In the genomic region with DNA sequence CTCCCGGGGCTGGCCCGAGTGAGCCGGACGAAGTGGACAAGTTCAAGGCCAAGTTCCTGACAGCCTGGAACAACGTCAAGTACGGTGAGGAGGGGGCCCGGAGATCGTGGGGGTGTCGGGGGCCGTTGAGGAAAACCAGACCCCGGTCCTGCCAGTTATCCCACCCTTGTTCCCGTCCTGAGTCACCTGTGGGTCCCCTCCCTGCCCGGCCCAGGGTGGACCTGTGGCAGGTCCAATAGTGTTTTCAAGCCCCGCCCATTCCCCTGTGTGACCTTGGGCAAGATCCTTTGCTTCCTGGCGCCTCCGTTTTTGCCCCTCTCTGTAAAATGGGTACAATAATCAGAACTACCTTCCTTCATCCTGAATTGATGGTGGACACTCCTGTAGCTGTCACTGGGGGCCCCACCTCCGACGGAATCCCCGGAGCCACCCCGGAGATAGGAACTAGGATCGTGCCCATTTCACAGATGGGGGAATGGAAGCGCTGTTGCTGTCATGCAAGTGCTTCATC, we compare ENCODE assay signal across 8 cellular contexts. TPM values are rescaled to one million over a fixed set of nuclear protein-coding genes. Genes with fewer than 3 reads are reported as not detected.
DNase-seq lines count a peak whose midpoint lies in the region; ATAC-seq and TF ChIP-seq lines count a peak whose summit lies in the region.

No MANE protein-coding gene starts in this region.

- no peaks in the 10 kb centered on the region for H3K9me3 Mint-ChIP-seq in endodermal cell
- H3K9me3 Mint-ChIP-seq in naive thymus-derived CD8-positive, alpha-beta T cell, result no peaks in the 10 kb centered on the region

- H3K27ac Mint-ChIP-seq in endodermal cell, result peak overlapping the region; percentile 83
- H3K27ac Mint-ChIP-seq in naive thymus-derived CD8-positive, alpha-beta T cell, result peak overlapping the region; percentile 82 to 95 (median 91)

- peak overlapping the region; percentile 81 for H3K4me3 Mint-ChIP-seq in endodermal cell
- H3K4me3 Mint-ChIP-seq in naive thymus-derived CD8-positive, alpha-beta T cell, result peak overlapping the region; percentile 79 to 92 (median 88)

- no peak for TF ChIP-seq CTCF in endodermal cell (conservative IDR thresholded peaks at IDR 0.05)

- no peaks in the 10 kb centered on the region for H3K4me1 Mint-ChIP-seq in endodermal cell
- H3K4me1 Mint-ChIP-seq in naive thymus-derived CD8-positive, alpha-beta T cell, result peaks cover 9 to 29% (median 14%) of the 10 kb centered on the region in 4 donors

- peaks cover 2% of the 10 kb centered on the region for H3K27me3 Mint-ChIP-seq in endodermal cell (ENCODE audit: insufficient read depth)
- H3K27me3 Mint-ChIP-seq in naive thymus-derived CD8-positive, alpha-beta T cell, result peaks cover 0 to 5% (median 3%) of the 10 kb centered on the region in 5 donors

- H3K9me3 ChIP-seq in endodermal cell (ENCODE audit: control insufficient read depth, low read length), result no peaks in the 10 kb centered on the region

- in situ Hi-C loops in SK-MEL-5 (cut with HindIII; ENCODE audit: low pct_unique_long_range_greater_than_20kb, low sequenced_read_pairs), result no loop called here

- H3K36me3 Mint-ChIP-seq in endodermal cell (ENCODE audit: low read depth), result peaks cover 19% of the 10 kb centered on the region
- H3K36me3 Mint-ChIP-seq in naive thymus-derived CD8-positive, alpha-beta T cell, result peaks cover 0 to 16% (median 5%) of the 10 kb centered on the region in 3 donors

- H3K9ac ChIP-seq in endodermal cell (ENCODE audit: extremely low read depth, low read length, poor library complexity, severe bottlenecking), result peak overlapping the region; percentile 76

- H3K4me3 ChIP-seq in endodermal cell (ENCODE audit: low read length), result peak overlapping the region; percentile 85

- H3K27me3 ChIP-seq in endodermal cell (ENCODE audit: control insufficient read depth, insufficient read depth, low read length, poor library complexity, severe bottlenecking), result no peaks in the 10 kb centered on the region

- H3K36me3 ChIP-seq in endodermal cell (ENCODE audit: control insufficient read depth, insufficient read depth, low read length), result peaks cover 15% of the 10 kb centered on the region

- POLR2A ChIA-PET in naive thymus-derived CD8-positive, alpha-beta T cell (lab: Charles Lee), result interaction anchor here (0.6 to 3.8 kb wide), 2 partner anchors 10 to 412 kb away, joined by 4 to 31 read pairs; no protein-coding TSS in a partner anchor

- DNase-seq in AG08396 (ENCODE audit: low spot score) (peak; percentile 55), SK-MEL-5 (ENCODE audit: low read depth, low spot score) (peak; percentile 17), endodermal cell (peak; percentile 63), CD1c-positive myeloid dendritic cell (ENCODE audit: extremely low spot score) (no peak)
- peak in 1 of 10 donors; percentile 66 for DNase-seq in naive thymus-derived CD8-positive, alpha-beta T cell

- H3K4me1 ChIP-seq in endodermal cell (ENCODE audit: control insufficient read depth, insufficient read depth, low read length), result no peaks in the 10 kb centered on the region

- 6 to 28% methylated on average over 16 to 22 of the region's 22 CpGs for WGBS in endodermal cell (ENCODE audit: insufficient coverage in 1 of 2, insufficient read length in 1 of 2), 2 experiments

- ATAC-seq in GM19397 (IDR thresholded peaks at IDR 0.05; ENCODE audit: unreplicated experiment) (peak; percentile 6), GM19328 (IDR thresholded peaks at IDR 0.05; ENCODE audit: unreplicated experiment) (no peak), GM21367 (IDR thresholded peaks at IDR 0.05; ENCODE audit: unreplicated experiment) (no peak)
- ATAC-seq in naive thymus-derived CD8-positive, alpha-beta T cell, result no peak

- H3K27ac ChIP-seq in endodermal cell (ENCODE audit: low read depth, low read length), result no peak overlapping the region

RNA-seq across cellular contexts. Expression of a gene that starts 0.6 kb away (rescaled TPM):
- 35.2 and 37.1 TPM in 2 replicates for total RNA-seq in SK-MEL-5 (2014; rRNA removed; shearing (Covaris generic))
- polyA plus RNA-seq in SK-MEL-5 (2015; cell fraction: cytosol; rRNA removed), result 51.8 and 77.7 TPM in 2 replicates
- 55.9 and 59.6 TPM in 2 replicates for polyA plus RNA-seq in SK-MEL-5 (2015; cell fraction: nucleus; rRNA removed)
- 10 to 100 TPM; 37.9 to 44.8 TPM for total RNA-seq in endodermal cell
- polyA plus RNA-seq in endodermal cell (2013, experiment 1 of 2), result 30.8 TPM
- polyA plus RNA-seq in endodermal cell (2013, experiment 2 of 2), result 29.5 TPM
- total RNA-seq in naive thymus-derived CD8-positive, alpha-beta T cell, result 10 to 100 TPM; 52.0 to 53.4 TPM
- 10 to 100 TPM in 2 of 3 donors, 1 to 10 TPM in 1; 9.2 to 19.3 (median 12.2) TPM for polyA plus RNA-seq in naive thymus-derived CD8-positive, alpha-beta T cell

RNA-seq across cellular contexts. Expression of a gene that starts 21.5 kb away (rescaled TPM):
- 7.9 and 9.3 TPM in 2 replicates for total RNA-seq in SK-MEL-5 (2014; rRNA removed; shearing (Covaris generic))
- 15.2 and 16.3 TPM in 2 replicates for polyA plus RNA-seq in SK-MEL-5 (2015; cell fraction: cytosol; rRNA removed)
- polyA plus RNA-seq in SK-MEL-5 (2015; cell fraction: nucleus; rRNA removed), result 35.8 and 42.6 TPM in 2 replicates
- 10 to 100 TPM; 45.2 to 47.7 TPM for total RNA-seq in endodermal cell
- 29.4 TPM for polyA plus RNA-seq in endodermal cell (2013, experiment 1 of 2)
- polyA plus RNA-seq in endodermal cell (2013, experiment 2 of 2), result 27.3 TPM
- 10 to 100 TPM; 57.8 to 68.4 TPM for total RNA-seq in naive thymus-derived CD8-positive, alpha-beta T cell
- polyA plus RNA-seq in naive thymus-derived CD8-positive, alpha-beta T cell, result 10 to 100 TPM; 12.8 to 46.9 (median 20.9) TPM

RNA-seq across cellular contexts. Expression of a gene that starts 24.5 kb away (rescaled TPM):
- total RNA-seq in SK-MEL-5 (2014; rRNA removed; shearing (Covaris generic)), result 2.3 and 2.9 TPM in 2 replicates
- polyA plus RNA-seq in SK-MEL-5 (2015; cell fraction: cytosol; rRNA removed), result 8.6 and 10.3 TPM in 2 replicates
- 2.8 and 3.7 TPM in 2 replicates for polyA plus RNA-seq in SK-MEL-5 (2015; cell fraction: nucleus; rRNA removed)
- total RNA-seq in endodermal cell, result 1 to 10 TPM; 3.5 to 4.6 TPM
- polyA plus RNA-seq in endodermal cell (2013, experiment 1 of 2), result 20.0 TPM
- polyA plus RNA-seq in endodermal cell (2013, experiment 2 of 2), result 18.2 TPM
- total RNA-seq in naive thymus-derived CD8-positive, alpha-beta T cell, result 10 to 100 TPM; 27.2 to 28.1 TPM
- 100 to 1,000 TPM in 2 of 3 donors, 10 to 100 TPM in 1; 81.6 to 145 (median 108) TPM for polyA plus RNA-seq in naive thymus-derived CD8-positive, alpha-beta T cell

RNA-seq across cellular contexts. Expression of a gene that starts 27.1 kb away (rescaled TPM):
- 2.6 and 3.2 TPM in 2 replicates for total RNA-seq in SK-MEL-5 (2014; rRNA removed; shearing (Covaris generic))
- 3.5 and 4.3 TPM in 2 replicates for polyA plus RNA-seq in SK-MEL-5 (2015; cell fraction: cytosol; rRNA removed)
- polyA plus RNA-seq in SK-MEL-5 (2015; cell fraction: nucleus; rRNA removed), result 0.25 and 0.66 TPM in 2 replicates
- 1 to 10 TPM; 1.2 to 5.1 TPM for total RNA-seq in endodermal cell
- polyA plus RNA-seq in endodermal cell (2013, experiment 1 of 2), result 1.6 TPM
- polyA plus RNA-seq in endodermal cell (2013, experiment 2 of 2), result 1.6 TPM
- total RNA-seq in naive thymus-derived CD8-positive, alpha-beta T cell, result under 1 TPM; 0.81 to 0.85 TPM
- polyA plus RNA-seq in naive thymus-derived CD8-positive, alpha-beta T cell, result 10 to 100 TPM in 1 of 3 donors, 1 to 10 TPM in 1, under 1 TPM in 1; 0.99 to 77.2 (median 2.1) TPM

RNA-seq across cellular contexts. Expression of a gene that starts 41.1 kb away (rescaled TPM):
- total RNA-seq in SK-MEL-5 (2014; rRNA removed; shearing (Covaris generic)), result 21.8 and 23.4 TPM in 2 replicates
- 32.0 and 33.4 TPM in 2 replicates for polyA plus RNA-seq in SK-MEL-5 (2015; cell fraction: cytosol; rRNA removed)
- polyA plus RNA-seq in SK-MEL-5 (2015; cell fraction: nucleus; rRNA removed), result 12.2 and 12.6 TPM in 2 replicates
- total RNA-seq in endodermal cell, result 10 to 100 TPM; 53.3 to 59.5 TPM
- polyA plus RNA-seq in endodermal cell (2013, experiment 1 of 2), result 32.7 TPM
- 27.5 TPM for polyA plus RNA-seq in endodermal cell (2013, experiment 2 of 2)
- total RNA-seq in naive thymus-derived CD8-positive, alpha-beta T cell, result 10 to 100 TPM; 34.6 to 35.2 TPM
- 10 to 100 TPM; 15.1 to 25.7 (median 20.1) TPM for polyA plus RNA-seq in naive thymus-derived CD8-positive, alpha-beta T cell
